Comparison of ENCODE assay signal across 22 cellular contexts in genomic region chr12:52606581-52607241, GRCh38. TPM values are rescaled to one million over a fixed set of nuclear protein-coding genes. Genes with fewer than 3 reads are reported as not detected.
"Had no signal": no experiment of that assay in that cellular context is flagged by ENCODE, and none has a peak within 500 bp of the region (broad histone marks: within the 10 kb centered on the region; RNA-seq: fewer than 3 reads in every experiment).

No MANE protein-coding gene starts in this region.

- H3K4me3 ChIP-seq: adrenal gland, cardiac muscle cell, hepatocyte, left lung, SJCRH30, tibial nerve had no signal

- H3K4me1 Mint-ChIP-seq: naive B cell had no signal

- H3K4me3 Mint-ChIP-seq: activated CD4-positive, alpha-beta T cell treated with anti-CD3 and anti-CD28 coated beads, Interleukin-2, amount 10 ng/mL, durations not matched to agents 7 days and 5 days; naive B cell; WTC11 had no signal

- H3K9me3 Mint-ChIP-seq: naive B cell, WTC11 had no signal

- H3K27ac Mint-ChIP-seq: WTC11 had no signal

- H3K36me3 ChIP-seq: adrenal gland, cardiac muscle cell, left lung, neutrophil, SJCRH30, tibial nerve had no signal

- H3K27me3 Mint-ChIP-seq: activated CD4-positive, alpha-beta T cell treated with anti-CD3 and anti-CD28 coated beads, Interleukin-2, amount 10 ng/mL, durations not matched to agents 7 days and 5 days had no signal

- H3K36me3 Mint-ChIP-seq: naive B cell, WTC11 had no signal

- H3K9me3 ChIP-seq: adrenal gland, left lung, neutrophil, SJCRH30, tibial nerve had no signal

- ATAC-seq: esophagus mucosa, left lung, WTC11 had no signal

- DNase-seq: activated CD4-positive, alpha-beta T cell treated with anti-CD3 and anti-CD28 coated beads, Interleukin-2, amount 10 ng/mL, durations not matched to agents 7 days and 5 days; activated T-cell treated with anti-CD3 and anti-CD28 coated beads, Interleukin-2, amount 50 U/mL, for 1 hour; kidney; left lung; mammary epithelial cell; naive B cell; SJCRH30; stimulated activated CD4-positive, alpha-beta T cell treated with anti-CD3 and anti-CD28 coated beads, Interleukin-2, amount 100 ng/mL, for 48 hours; stimulated activated naive CD4-positive, alpha-beta T cell treated with Interleukin-2 at 50 U/mL for 16 hours; substantia nigra; T-helper 2 cell had no signal

- H3K27ac ChIP-seq: adrenal gland, cardiac muscle cell, hepatocyte, left lung, neutrophil, SJCRH30, tibial nerve had no signal

- H3K4me1 ChIP-seq: adrenal gland, left lung, SJCRH30, tibial nerve had no signal

RNA-seq across cellular contexts. Expression of gene KRT72, which starts 5.4 kb away (rescaled TPM):
- total RNA-seq: activated CD8-positive, alpha-beta memory T cell treated with anti-CD3 and anti-CD28 coated beads for 36 hours; cardiac muscle cell; esophagus mucosa; hepatocyte; kidney; left lung; mammary epithelial cell; renal cortical epithelial cell; SJCRH30; skeletal muscle tissue; tibial nerve; WTC11 had no signal

RNA-seq across cellular contexts. Expression of gene KRT73, which starts 11.6 kb away (rescaled TPM):
- total RNA-seq: activated CD8-positive, alpha-beta memory T cell treated with anti-CD3 and anti-CD28 coated beads for 36 hours; cardiac muscle cell; esophagus mucosa; hepatocyte; kidney; left lung; mammary epithelial cell; renal cortical epithelial cell; SJCRH30; tibial nerve; WTC11 had no signal

RNA-seq across cellular contexts. Expression of gene KRT74, which starts 33.1 kb away (rescaled TPM):
- total RNA-seq: activated CD8-positive, alpha-beta memory T cell treated with anti-CD3 and anti-CD28 coated beads for 36 hours; adrenal gland; cardiac muscle cell; hepatocyte; kidney; left lung; mammary epithelial cell; renal cortical epithelial cell; SJCRH30; skeletal muscle tissue; tibial nerve; WTC11 had no signal

RNA-seq across cellular contexts. Expression of gene KRT2, which starts 45.3 kb away (rescaled TPM):
- total RNA-seq: activated CD8-positive, alpha-beta memory T cell treated with anti-CD3 and anti-CD28 coated beads for 36 hours; adrenal gland; cardiac muscle cell; esophagus mucosa; hepatocyte; kidney; left lung; mammary epithelial cell; renal cortical epithelial cell; SJCRH30; skeletal muscle tissue; tibial nerve; WTC11 had no signal

RNA-seq across cellular contexts. Expression of gene KRT71, which starts 53.8 kb away (rescaled TPM):
- total RNA-seq: activated CD4-positive, alpha-beta T cell treated with anti-CD3 and anti-CD28 coated beads, Interleukin-2, amount 10 ng/mL, durations not matched to agents 7 days and 5 days; activated CD8-positive, alpha-beta memory T cell treated with anti-CD3 and anti-CD28 coated beads for 36 hours; adrenal gland; cardiac muscle cell; esophagus mucosa; hepatocyte; kidney; left lung; mammary epithelial cell; mononuclear cell; renal cortical epithelial cell; SJCRH30; skeletal muscle tissue; tibial nerve; WTC11 had no signal
